In the genomic region with DNA sequence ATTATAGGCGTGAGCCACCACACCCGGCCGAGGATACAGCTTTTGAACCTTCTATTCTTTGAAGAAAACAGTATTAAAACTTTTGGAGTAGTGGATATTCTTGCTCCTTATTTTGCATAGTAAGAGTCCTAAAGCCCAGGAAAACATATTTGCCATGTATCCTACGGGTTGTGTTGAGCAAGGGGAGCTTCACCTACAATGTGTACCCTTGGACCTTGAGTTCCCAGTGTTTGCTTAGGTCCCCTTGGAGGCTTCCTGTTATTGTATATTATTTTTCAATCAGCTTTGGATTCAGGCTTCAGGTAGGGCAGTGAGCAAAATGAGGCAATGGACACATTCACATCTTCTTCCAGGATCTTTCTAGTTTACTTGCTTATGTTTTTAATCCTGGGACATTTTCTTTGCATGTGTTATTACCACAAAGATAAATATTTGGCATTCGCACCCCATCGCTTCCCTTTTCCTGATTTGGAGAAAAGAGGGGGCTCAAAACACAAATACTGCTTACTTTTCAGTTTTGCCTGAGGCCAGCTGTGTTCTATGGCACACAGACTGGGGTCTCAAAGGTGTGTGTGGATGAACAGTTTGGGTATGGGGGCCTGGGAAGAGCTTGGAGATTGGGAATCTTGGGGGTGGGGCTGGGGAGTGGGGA, we compare ENCODE assay signal across 1 cellular context.
TF ChIP-seq lines count a peak whose summit lies in the region.

No MANE protein-coding gene starts in this region.

TF ChIP-seq in HepG2, 621 proteins besides CTCF, POLR2A, EP300 and RAD21 (continued from another document and continues in another):
- TF ChIP-seq, protein P1, sequence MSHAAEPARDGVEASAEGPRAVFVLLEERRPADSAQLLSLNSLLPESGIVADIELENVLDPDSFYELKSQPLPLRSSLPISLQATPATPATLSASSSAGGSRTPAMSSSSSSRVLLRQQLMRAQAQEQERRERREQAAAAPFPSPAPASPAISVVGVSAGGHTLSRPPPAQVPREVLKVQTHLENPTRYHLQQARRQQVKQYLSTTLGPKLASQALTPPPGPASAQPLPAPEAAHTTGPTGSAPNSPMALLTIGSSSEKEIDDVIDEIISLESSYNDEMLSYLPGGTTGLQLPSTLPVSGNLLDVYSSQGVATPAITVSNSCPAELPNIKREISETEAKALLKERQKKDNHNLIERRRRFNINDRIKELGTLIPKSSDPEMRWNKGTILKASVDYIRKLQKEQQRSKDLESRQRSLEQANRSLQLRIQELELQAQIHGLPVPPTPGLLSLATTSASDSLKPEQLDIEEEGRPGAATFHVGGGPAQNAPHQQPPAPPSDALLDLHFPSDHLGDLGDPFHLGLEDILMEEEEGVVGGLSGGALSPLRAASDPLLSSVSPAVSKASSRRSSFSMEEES (CRISPR knock-in tag; IDR thresholded peaks at IDR 0.05), result 0 out of 2 replicates have a peak, but pooled peaks have one; percentile 37
- TF ChIP-seq PRPF4 (IDR thresholded peaks at IDR 0.05; ENCODE audit: low read depth, low read length, poor library complexity, severe bottlenecking), result no peak
- no peak for TF ChIP-seq MAFG (CRISPR knock-in tag; IDR thresholded peaks at IDR 0.05)
- TF ChIP-seq CREM (IDR thresholded peaks at IDR 0.05), result peak; percentile 24; the same call in 1 of the 2 replicates
- TF ChIP-seq CREM (CRISPR knock-in tag; IDR thresholded peaks at IDR 0.05), result no peak
- TF ChIP-seq FOXP1 (IDR thresholded peaks at IDR 0.05), result no peak
- TF ChIP-seq FOXP1 (CRISPR knock-in tag; IDR thresholded peaks at IDR 0.05), result peak; percentile 84
- TF ChIP-seq KDM6A (CRISPR knock-in tag; IDR thresholded peaks at IDR 0.05; ENCODE audit: low read depth), result 0 out of 2 replicates have a peak, but pooled peaks have one; percentile 29
- 0 out of 2 replicates have a peak, but pooled peaks have one; percentile 7 for TF ChIP-seq ZBTB21 (CRISPR knock-in tag; IDR thresholded peaks at IDR 0.05)
- TF ChIP-seq, protein P2, sequence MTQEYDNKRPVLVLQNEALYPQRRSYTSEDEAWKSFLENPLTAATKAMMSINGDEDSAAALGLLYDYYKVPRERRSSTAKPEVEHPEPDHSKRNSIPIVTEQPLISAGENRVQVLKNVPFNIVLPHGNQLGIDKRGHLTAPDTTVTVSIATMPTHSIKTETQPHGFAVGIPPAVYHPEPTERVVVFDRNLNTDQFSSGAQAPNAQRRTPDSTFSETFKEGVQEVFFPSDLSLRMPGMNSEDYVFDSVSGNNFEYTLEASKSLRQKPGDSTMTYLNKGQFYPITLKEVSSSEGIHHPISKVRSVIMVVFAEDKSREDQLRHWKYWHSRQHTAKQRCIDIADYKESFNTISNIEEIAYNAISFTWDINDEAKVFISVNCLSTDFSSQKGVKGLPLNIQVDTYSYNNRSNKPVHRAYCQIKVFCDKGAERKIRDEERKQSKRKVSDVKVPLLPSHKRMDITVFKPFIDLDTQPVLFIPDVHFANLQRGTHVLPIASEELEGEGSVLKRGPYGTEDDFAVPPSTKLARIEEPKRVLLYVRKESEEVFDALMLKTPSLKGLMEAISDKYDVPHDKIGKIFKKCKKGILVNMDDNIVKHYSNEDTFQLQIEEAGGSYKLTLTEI (CRISPR knock-in tag; conservative IDR thresholded peaks at IDR 0.05), result no peak
- TF ChIP-seq ZNF558 (CRISPR knock-in tag; IDR thresholded peaks at IDR 0.05; ENCODE audit: borderline replicate concordance), result no peak
- TF ChIP-seq RARG (CRISPR knock-in tag; IDR thresholded peaks at IDR 0.05; ENCODE audit: low read depth), result no peak
- TF ChIP-seq NCOA1 (CRISPR knock-in tag; IDR thresholded peaks at IDR 0.05), result 0 out of 2 replicates have a peak, but pooled peaks have one; percentile 61
- no peak for TF ChIP-seq ZBTB38 (CRISPR knock-in tag; IDR thresholded peaks at IDR 0.05)
- peak; percentile 30; the same call in 1 of the 2 replicates for TF ChIP-seq NR2F6 (IDR thresholded peaks at IDR 0.05)
- TF ChIP-seq NR2F6 (CRISPR knock-in tag; IDR thresholded peaks at IDR 0.05), result peak; percentile 56; the same call in 1 of the 2 replicates
- TF ChIP-seq SNRNP70 (IDR thresholded peaks at IDR 0.05; ENCODE audit: low read depth, low read length), result no peak
- TF ChIP-seq SP4 (CRISPR knock-in tag; IDR thresholded peaks at IDR 0.05), result no peak
- TF ChIP-seq CCAR2 (optimal IDR thresholded peaks at IDR 0.05; ENCODE audit: low read depth, low read length), result no peak
- peak; percentile 87; the same call in 1 of the 2 replicates for TF ChIP-seq HMG20A (CRISPR knock-in tag; IDR thresholded peaks at IDR 0.05; ENCODE audit: borderline replicate concordance)
- TF ChIP-seq, protein P3, sequence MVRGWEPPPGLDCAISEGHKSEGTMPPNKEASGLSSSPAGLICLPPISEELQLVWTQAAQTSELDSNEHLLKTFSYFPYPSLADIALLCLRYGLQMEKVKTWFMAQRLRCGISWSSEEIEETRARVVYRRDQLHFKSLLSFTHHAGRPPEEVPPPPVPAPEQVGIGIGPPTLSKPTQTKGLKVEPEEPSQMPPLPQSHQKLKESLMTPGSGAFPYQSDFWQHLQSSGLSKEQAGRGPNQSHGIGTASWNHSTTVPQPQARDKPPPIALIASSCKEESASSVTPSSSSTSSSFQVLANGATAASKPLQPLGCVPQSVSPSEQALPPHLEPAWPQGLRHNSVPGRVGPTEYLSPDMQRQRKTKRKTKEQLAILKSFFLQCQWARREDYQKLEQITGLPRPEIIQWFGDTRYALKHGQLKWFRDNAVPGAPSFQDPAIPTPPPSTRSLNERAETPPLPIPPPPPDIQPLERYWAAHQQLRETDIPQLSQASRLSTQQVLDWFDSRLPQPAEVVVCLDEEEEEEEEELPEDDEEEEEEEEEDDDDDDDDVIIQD (CRISPR knock-in tag; IDR thresholded peaks at IDR 0.05; ENCODE audit: low read depth), result 0 out of 2 replicates have a peak, but pooled peaks have one; percentile 61
- TF ChIP-seq BCL6 (CRISPR knock-in tag; IDR thresholded peaks at IDR 0.05), result peak; percentile 37; the same call in 1 of the 2 replicates
- peak; percentile 75 for TF ChIP-seq SMAD3 (CRISPR knock-in tag; IDR thresholded peaks at IDR 0.05)
- TF ChIP-seq, protein P4, sequence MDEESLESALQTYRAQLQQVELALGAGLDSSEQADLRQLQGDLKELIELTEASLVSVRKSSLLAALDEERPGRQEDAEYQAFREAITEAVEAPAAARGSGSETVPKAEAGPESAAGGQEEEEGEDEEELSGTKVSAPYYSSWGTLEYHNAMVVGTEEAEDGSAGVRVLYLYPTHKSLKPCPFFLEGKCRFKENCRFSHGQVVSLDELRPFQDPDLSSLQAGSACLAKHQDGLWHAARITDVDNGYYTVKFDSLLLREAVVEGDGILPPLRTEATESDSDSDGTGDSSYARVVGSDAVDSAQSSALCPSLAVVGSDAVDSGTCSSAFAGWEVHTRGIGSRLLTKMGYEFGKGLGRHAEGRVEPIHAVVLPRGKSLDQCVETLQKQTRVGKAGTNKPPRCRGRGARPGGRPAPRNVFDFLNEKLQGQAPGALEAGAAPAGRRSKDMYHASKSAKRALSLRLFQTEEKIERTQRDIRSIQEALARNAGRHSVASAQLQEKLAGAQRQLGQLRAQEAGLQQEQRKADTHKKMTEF (CRISPR knock-in tag; IDR thresholded peaks at IDR 0.05), result 0 out of 2 replicates have a peak, but pooled peaks have one; percentile 43
- no peak for TF ChIP-seq ZNF547 (CRISPR knock-in tag; IDR thresholded peaks at IDR 0.05)
- no peak for TF ChIP-seq ZSCAN20 (CRISPR knock-in tag; IDR thresholded peaks at IDR 0.05; ENCODE audit: borderline replicate concordance)
- TF ChIP-seq NCOA2 (CRISPR knock-in tag; IDR thresholded peaks at IDR 0.05), result peak; percentile 82
- TF ChIP-seq ZNF331 (CRISPR knock-in tag; IDR thresholded peaks at IDR 0.05), result 0 out of 2 replicates have a peak, but pooled peaks have one; percentile 16
- TF ChIP-seq, protein P5, sequence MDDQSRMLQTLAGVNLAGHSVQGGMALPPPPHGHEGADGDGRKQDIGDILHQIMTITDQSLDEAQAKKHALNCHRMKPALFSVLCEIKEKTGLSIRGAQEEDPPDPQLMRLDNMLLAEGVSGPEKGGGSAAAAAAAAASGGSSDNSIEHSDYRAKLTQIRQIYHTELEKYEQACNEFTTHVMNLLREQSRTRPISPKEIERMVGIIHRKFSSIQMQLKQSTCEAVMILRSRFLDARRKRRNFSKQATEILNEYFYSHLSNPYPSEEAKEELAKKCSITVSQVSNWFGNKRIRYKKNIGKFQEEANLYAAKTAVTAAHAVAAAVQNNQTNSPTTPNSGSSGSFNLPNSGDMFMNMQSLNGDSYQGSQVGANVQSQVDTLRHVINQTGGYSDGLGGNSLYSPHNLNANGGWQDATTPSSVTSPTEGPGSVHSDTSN (CRISPR knock-in tag; IDR thresholded peaks at IDR 0.05; ENCODE audit: borderline replicate concordance), result no peak
- TF ChIP-seq ZNF326 (CRISPR knock-in tag; IDR thresholded peaks at IDR 0.05; ENCODE audit: borderline replicate concordance), result no peak
- TF ChIP-seq, protein P6, sequence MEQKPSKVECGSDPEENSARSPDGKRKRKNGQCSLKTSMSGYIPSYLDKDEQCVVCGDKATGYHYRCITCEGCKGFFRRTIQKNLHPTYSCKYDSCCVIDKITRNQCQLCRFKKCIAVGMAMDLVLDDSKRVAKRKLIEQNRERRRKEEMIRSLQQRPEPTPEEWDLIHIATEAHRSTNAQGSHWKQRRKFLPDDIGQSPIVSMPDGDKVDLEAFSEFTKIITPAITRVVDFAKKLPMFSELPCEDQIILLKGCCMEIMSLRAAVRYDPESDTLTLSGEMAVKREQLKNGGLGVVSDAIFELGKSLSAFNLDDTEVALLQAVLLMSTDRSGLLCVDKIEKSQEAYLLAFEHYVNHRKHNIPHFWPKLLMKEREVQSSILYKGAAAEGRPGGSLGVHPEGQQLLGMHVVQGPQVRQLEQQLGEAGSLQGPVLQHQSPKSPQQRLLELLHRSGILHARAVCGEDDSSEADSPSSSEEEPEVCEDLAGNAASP (CRISPR knock-in tag; IDR thresholded peaks at IDR 0.05; ENCODE audit: borderline replicate concordance), result peak; percentile 18; the same call in 1 of the 2 replicates
- TF ChIP-seq HMG20B (CRISPR knock-in tag; conservative IDR thresholded peaks at IDR 0.05), result 0 out of 2 replicates have a peak, but pooled peaks have one; percentile 22
- TF ChIP-seq FOXO1 (CRISPR knock-in tag; IDR thresholded peaks at IDR 0.05), result peak; percentile 75; the same call in 1 of the 2 replicates
- peak; percentile 40; the same call in 1 of the 2 replicates for TF ChIP-seq ZMYM4 (CRISPR knock-in tag; IDR thresholded peaks at IDR 0.05)
- TF ChIP-seq, protein P7, sequence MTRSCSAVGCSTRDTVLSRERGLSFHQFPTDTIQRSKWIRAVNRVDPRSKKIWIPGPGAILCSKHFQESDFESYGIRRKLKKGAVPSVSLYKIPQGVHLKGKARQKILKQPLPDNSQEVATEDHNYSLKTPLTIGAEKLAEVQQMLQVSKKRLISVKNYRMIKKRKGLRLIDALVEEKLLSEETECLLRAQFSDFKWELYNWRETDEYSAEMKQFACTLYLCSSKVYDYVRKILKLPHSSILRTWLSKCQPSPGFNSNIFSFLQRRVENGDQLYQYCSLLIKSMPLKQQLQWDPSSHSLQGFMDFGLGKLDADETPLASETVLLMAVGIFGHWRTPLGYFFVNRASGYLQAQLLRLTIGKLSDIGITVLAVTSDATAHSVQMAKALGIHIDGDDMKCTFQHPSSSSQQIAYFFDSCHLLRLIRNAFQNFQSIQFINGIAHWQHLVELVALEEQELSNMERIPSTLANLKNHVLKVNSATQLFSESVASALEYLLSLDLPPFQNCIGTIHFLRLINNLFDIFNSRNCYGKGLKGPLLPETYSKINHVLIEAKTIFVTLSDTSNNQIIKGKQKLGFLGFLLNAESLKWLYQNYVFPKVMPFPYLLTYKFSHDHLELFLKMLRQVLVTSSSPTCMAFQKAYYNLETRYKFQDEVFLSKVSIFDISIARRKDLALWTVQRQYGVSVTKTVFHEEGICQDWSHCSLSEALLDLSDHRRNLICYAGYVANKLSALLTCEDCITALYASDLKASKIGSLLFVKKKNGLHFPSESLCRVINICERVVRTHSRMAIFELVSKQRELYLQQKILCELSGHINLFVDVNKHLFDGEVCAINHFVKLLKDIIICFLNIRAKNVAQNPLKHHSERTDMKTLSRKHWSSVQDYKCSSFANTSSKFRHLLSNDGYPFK (CRISPR knock-in tag; IDR thresholded peaks at IDR 0.05; ENCODE audit: borderline replicate concordance), result no peak
- no peak for TF ChIP-seq ZNF772 (CRISPR knock-in tag; IDR thresholded peaks at IDR 0.05)
- 0 out of 2 replicates have a peak, but pooled peaks have one; percentile 37 for TF ChIP-seq SIN3A (IDR thresholded peaks at IDR 0.05; ENCODE audit: borderline replicate concordance, low read depth, low read length)
- TF ChIP-seq IKZF4 (CRISPR knock-in tag; IDR thresholded peaks at IDR 0.05; ENCODE audit: borderline replicate concordance, low read depth, not compliant biosample characterization), result no peak
- TF ChIP-seq ZNF225 (CRISPR knock-in tag; IDR thresholded peaks at IDR 0.05), result no peak
- 0 out of 2 replicates have a peak, but pooled peaks have one; percentile 61 for TF ChIP-seq KMT2A (CRISPR knock-in tag; IDR thresholded peaks at IDR 0.05)
- TF ChIP-seq PPARG (CRISPR knock-in tag; conservative IDR thresholded peaks at IDR 0.05), result peak; percentile 51; the same call in 1 of the 2 replicates
- TF ChIP-seq IRF2 (CRISPR knock-in tag; IDR thresholded peaks at IDR 0.05), result 0 out of 2 replicates have a peak, but pooled peaks have one; percentile 50
- 0 out of 2 replicates have a peak, but pooled peaks have one; percentile 30 for TF ChIP-seq ZNF644 (CRISPR knock-in tag; IDR thresholded peaks at IDR 0.05; ENCODE audit: low read depth)
- no peak for TF ChIP-seq SP2 (CRISPR knock-in tag; IDR thresholded peaks at IDR 0.05)
- TF ChIP-seq ZBTB8A (CRISPR knock-in tag; IDR thresholded peaks at IDR 0.05; ENCODE audit: borderline replicate concordance, low read depth), result no peak
- TF ChIP-seq HNRNPH1 (optimal IDR thresholded peaks at IDR 0.05; ENCODE audit: low read depth, low read length), result no peak
- TF ChIP-seq DPF2 (CRISPR knock-in tag; IDR thresholded peaks at IDR 0.05; ENCODE audit: borderline replicate concordance, low read depth), result peak; percentile 81
- TF ChIP-seq ZNF484 (CRISPR knock-in tag; IDR thresholded peaks at IDR 0.05; ENCODE audit: borderline replicate concordance, low read depth), result no peak
- peak; percentile 79; the same call in 1 of the 2 replicates for TF ChIP-seq SSRP1 (CRISPR knock-in tag; IDR thresholded peaks at IDR 0.05)
- peak; percentile 67 for TF ChIP-seq MED8 (CRISPR knock-in tag; IDR thresholded peaks at IDR 0.05; ENCODE audit: insufficient replicate concordance)
- TF ChIP-seq, protein P8, sequence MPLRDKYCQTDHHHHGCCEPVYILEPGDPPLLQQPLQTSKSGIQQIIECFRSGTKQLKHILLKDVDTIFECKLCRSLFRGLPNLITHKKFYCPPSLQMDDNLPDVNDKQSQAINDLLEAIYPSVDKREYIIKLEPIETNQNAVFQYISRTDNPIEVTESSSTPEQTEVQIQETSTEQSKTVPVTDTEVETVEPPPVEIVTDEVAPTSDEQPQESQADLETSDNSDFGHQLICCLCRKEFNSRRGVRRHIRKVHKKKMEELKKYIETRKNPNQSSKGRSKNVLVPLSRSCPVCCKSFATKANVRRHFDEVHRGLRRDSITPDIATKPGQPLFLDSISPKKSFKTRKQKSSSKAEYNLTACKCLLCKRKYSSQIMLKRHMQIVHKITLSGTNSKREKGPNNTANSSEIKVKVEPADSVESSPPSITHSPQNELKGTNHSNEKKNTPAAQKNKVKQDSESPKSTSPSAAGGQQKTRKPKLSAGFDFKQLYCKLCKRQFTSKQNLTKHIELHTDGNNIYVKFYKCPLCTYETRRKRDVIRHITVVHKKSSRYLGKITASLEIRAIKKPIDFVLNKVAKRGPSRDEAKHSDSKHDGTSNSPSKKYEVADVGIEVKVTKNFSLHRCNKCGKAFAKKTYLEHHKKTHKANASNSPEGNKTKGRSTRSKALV (CRISPR knock-in tag; IDR thresholded peaks at IDR 0.05), result no peak
- TF ChIP-seq, protein P9, sequence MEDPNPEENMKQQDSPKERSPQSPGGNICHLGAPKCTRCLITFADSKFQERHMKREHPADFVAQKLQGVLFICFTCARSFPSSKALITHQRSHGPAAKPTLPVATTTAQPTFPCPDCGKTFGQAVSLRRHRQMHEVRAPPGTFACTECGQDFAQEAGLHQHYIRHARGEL (CRISPR knock-in tag; IDR thresholded peaks at IDR 0.05), result no peak
